Comparison of ENCODE assay signal across 1 cellular context in genomic region chr19:56988271-56988670, GRCh38.
A peak's percentile ranks its signal among the peaks of the same experiment; 100 is the strongest.
TF ChIP-seq lines count a peak whose summit lies in the region.

No MANE protein-coding gene starts in this region.

TF ChIP-seq in HepG2, 621 proteins besides CTCF, POLR2A, EP300 and RAD21:
- 0 out of 2 replicates have a peak, but pooled peaks have one; percentile 4 for TF ChIP-seq RFX1 (IDR thresholded peaks at IDR 0.05)
- TF ChIP-seq MAF1 (CRISPR knock-in tag; IDR thresholded peaks at IDR 0.05; ENCODE audit: borderline replicate concordance) = no peak
